8 cellular contexts compared by ENCODE assay signal in genomic region chr14:56555921-56556570, GRCh38. TPM values are rescaled to one million over a fixed set of nuclear protein-coding genes. Genes with fewer than 3 reads are reported as not detected.
DNase-seq lines count a peak whose midpoint lies in the region; ATAC-seq and TF ChIP-seq lines count a peak whose summit lies in the region.

No MANE protein-coding gene starts in this region.

- H3K27me3 Mint-ChIP-seq in WTC11 (ENCODE audit: low read depth) = no peaks in the 10 kb centered on the region
- H3K27me3 Mint-ChIP-seq in endothelial cell (ENCODE audit: unreplicated experiment) = peaks cover 1% of the 10 kb centered on the region
- peaks cover 4 to 12% (median 8%) of the 10 kb centered on the region in 3 donors for H3K27me3 Mint-ChIP-seq in immature natural killer cell (ENCODE audit: low read depth in 3 of 3)
- H3K27me3 Mint-ChIP-seq in natural killer cell (ENCODE audit: low read depth in 2 of 2) = peaks cover 25 to 44% of the 10 kb centered on the region in 2 donors

- POLR2A ChIA-PET in WTC11 (lab: Charles Lee) = no interaction called here

- H3K4me3 Mint-ChIP-seq in WTC11 (no peak overlapping the region), endothelial cell (ENCODE audit: unreplicated experiment) (no peak overlapping the region), immature natural killer cell (no peak overlapping the region), natural killer cell (no peak overlapping the region)

- TF ChIP-seq CTCF in WTC11 (IDR thresholded peaks at IDR 0.05) (no peak), left lung (IDR thresholded peaks at IDR 0.05) (peak in 1 of 2 donors; percentile 36), endothelial cell (IDR thresholded peaks at IDR 0.05; ENCODE audit: unreplicated experiment) (no peak), natural killer cell (IDR thresholded peaks at IDR 0.05) (no peak)

- H3K36me3 ChIP-seq in left lung = no peaks in the 10 kb centered on the region

- H3K36me3 Mint-ChIP-seq in WTC11 (no peaks in the 10 kb centered on the region), endothelial cell (ENCODE audit: low read depth, unreplicated experiment) (no peaks in the 10 kb centered on the region), immature natural killer cell (no peaks in the 10 kb centered on the region), natural killer cell (no peaks in the 10 kb centered on the region)

- no peaks in the 10 kb centered on the region for H3K4me1 ChIP-seq in left lung

- no peak overlapping the region for H3K4me3 ChIP-seq in left lung

- intact Hi-C loops in left lung (cut with DNase I) = no loop called here
- intact Hi-C loops in natural killer cell (cut with micrococcal nuclease) = no loop called here

- CTCF ChIA-PET in WTC11 (lab: Charles Lee) = interaction anchor here (0.7 to 1.9 kb wide), 5 partner anchors 35 to 761 kb away, joined by 3 to 4 read pairs (median 3); no protein-coding TSS in a partner anchor

- H3K4me1 Mint-ChIP-seq in WTC11 (peaks cover 13% of the 10 kb centered on the region), endothelial cell (ENCODE audit: unreplicated experiment) (no peaks in the 10 kb centered on the region), immature natural killer cell (no peaks in the 10 kb centered on the region), natural killer cell (peaks cover 0 to 4% of the 10 kb centered on the region in 2 donors)

- H3K9me3 Mint-ChIP-seq in WTC11 = no peaks in the 10 kb centered on the region
- no peaks in the 10 kb centered on the region for H3K9me3 Mint-ChIP-seq in endothelial cell (ENCODE audit: unreplicated experiment)
- no peaks in the 10 kb centered on the region for H3K9me3 Mint-ChIP-seq in immature natural killer cell
- H3K9me3 Mint-ChIP-seq in natural killer cell = no peaks in the 10 kb centered on the region

- H3K27ac ChIP-seq in left lung = no peak overlapping the region

- ATAC-seq in WTC11 = peak; percentile 83
- ATAC-seq in left lung = peak; percentile 97
- no peak for ATAC-seq in natural killer cell

- 0 out of 2 replicates have a peak overlapping the region, but pooled peaks have one; percentile 42 for H3K27ac Mint-ChIP-seq in WTC11
- H3K27ac Mint-ChIP-seq in endothelial cell (ENCODE audit: unreplicated experiment) = no peak overlapping the region
- H3K27ac Mint-ChIP-seq in immature natural killer cell = no peak overlapping the region
- no peak overlapping the region for H3K27ac Mint-ChIP-seq in natural killer cell

- H3K9me3 ChIP-seq in left lung = no peaks in the 10 kb centered on the region

- H3K27me3 ChIP-seq in left lung = peaks cover 0 to 22% of the 10 kb centered on the region in 2 donors

- DNase-seq in GM03348 (ENCODE audit: low spot score) = peak; percentile 40
- peak; percentile 69 for DNase-seq in NCI-H1105 treated with DMSO at 0.1 percent for 48 hours (lab: John Stamatoyannopoulos, UW)
- DNase-seq in WTC11 (ENCODE audit: low spot score) = no peak
- no peak for DNase-seq in left lung
- DNase-seq in endothelial cell (ENCODE audit: low spot score) = no peak
- no peak for DNase-seq in immature natural killer cell
- no peak for DNase-seq in natural killer cell
- no peak for DNase-seq in stimulated activated CD4-positive, alpha-beta T cell treated with anti-CD3 and anti-CD28 coated beads, Interleukin-4, amount 100 ng/mL, for 4 hours

TF ChIP-seq in WTC11, 78 proteins besides CTCF, POLR2A, EP300 and RAD21:
- no peak for TF ChIP-seq FOXP1 (CRISPR knock-in tag; IDR thresholded peaks at IDR 0.05; ENCODE audit: borderline replicate concordance)
- peak; percentile 94 for TF ChIP-seq GABPB1 (CRISPR knock-in tag; IDR thresholded peaks at IDR 0.05)
- TF ChIP-seq MAX (CRISPR knock-in tag; IDR thresholded peaks at IDR 0.05) = 0 out of 2 replicates have a peak, but pooled peaks have one; percentile 27
- TF ChIP-seq, protein P1, sequence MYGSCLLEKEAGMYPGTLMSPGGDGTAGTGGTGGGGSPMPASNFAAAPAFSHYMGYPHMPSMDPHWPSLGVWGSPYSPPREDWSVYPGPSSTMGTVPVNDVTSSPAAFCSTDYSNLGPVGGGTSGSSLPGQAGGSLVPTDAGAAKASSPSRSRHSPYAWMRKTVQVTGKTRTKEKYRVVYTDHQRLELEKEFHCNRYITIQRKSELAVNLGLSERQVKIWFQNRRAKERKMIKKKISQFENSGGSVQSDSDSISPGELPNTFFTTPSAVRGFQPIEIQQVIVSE (CRISPR knock-in tag; IDR thresholded peaks at IDR 0.05; ENCODE audit: borderline replicate concordance) = no peak
- no peak for TF ChIP-seq ZNF138 (CRISPR knock-in tag; conservative IDR thresholded peaks at IDR 0.05)
TF ChIP-seq in WTC11: peak in this region for 2.

RNA-seq across cellular contexts. Expression of gene TMEM260, which starts 23.6 kb away (rescaled TPM):
- total RNA-seq in WTC11 (2021) (17.9 to 22.5 TPM (median 20.4 TPM) in 3 replicates), left lung (10 to 100 TPM; 25.4 to 27.1 TPM), endothelial cell (ENCODE audit: unreplicated experiment) (17.0 TPM), natural killer cell (10 to 100 TPM; 16.7 to 21.3 (median 20.5) TPM)
- polyA plus RNA-seq in immature natural killer cell = 10 to 100 TPM in 2 of 3 donors, 1 to 10 TPM in 1; 6.8 to 17.0 (median 10.5) TPM

Comparison
In these comparisons a context has a peak if more than half of its experiments do, and no peak if none do; other contexts are left out.
1. DNase-seq: peak in GM03348 (single experiment) and NCI-H1105 treated with DMSO at 0.1 percent for 48 hours (single experiment); none in WTC11 (single experiment), left lung (0 of 2), endothelial cell (single experiment), immature natural killer cell (0 of 3), natural killer cell (single experiment) and stimulated activated CD4-positive, alpha-beta T cell treated with anti-CD3 and anti-CD28 coated beads, Interleukin-4, amount 100 ng/mL, for 4 hours (0 of 2).
2. ATAC-seq: peak in WTC11 (single experiment) and left lung (single experiment); none in natural killer cell (0 of 3).